8 cellular contexts compared by ENCODE assay signal in the genomic region with DNA sequence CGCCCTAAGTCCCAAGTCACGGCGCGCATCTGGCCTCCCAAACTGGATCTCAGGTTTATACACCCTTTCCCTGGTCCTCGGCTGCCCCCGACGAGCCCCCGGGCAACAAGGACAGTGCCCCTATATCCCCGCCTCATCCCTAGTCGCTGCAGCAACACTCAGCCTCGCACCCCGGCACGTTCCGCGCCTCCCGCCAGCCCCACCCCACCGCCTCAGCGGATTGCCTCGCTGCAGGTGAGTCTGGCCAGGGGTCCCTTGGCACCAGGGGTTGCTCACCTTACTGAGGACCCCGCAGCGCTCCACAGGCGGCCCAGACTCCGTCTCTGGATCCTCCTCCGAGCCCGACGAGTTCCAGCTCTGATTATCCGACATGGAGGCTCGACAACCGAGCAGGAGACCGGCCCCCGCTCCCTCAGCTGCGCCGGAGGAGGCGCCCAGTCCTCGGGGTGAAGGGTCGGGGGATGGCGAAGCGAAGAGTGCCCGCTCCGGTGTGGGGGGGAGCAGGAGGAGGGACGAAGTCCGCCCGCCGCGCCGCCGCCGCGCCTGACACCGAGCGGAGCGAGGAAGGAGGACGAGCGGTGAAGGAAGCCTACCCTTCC. TPM values are rescaled to one million over a fixed set of nuclear protein-coding genes. Genes with fewer than 3 reads are reported as not detected.
DNase-seq lines count a peak whose midpoint lies in the region; ATAC-seq and TF ChIP-seq lines count a peak whose summit lies in the region.

No MANE protein-coding gene starts in this region.

- H3K27ac Mint-ChIP-seq in T-helper 2 cell treated with Interferon-gamma antibody and Interleukin-4, amounts not matched to agents 5 μg/mL and 100 μg/mL, for 36 hours = peak overlapping the region; percentile 93

- POLR2A ChIA-PET in AG04450 (lab: Yijun Ruan, JAX) = interaction anchor here (0.6 to 2.0 kb wide), 3 partner anchors 37 to 93 kb away, joined by 3 to 12 read pairs (median 3); no protein-coding TSS in a partner anchor

- H3K27me3 ChIP-seq in AG04450 (ENCODE audit: control insufficient read depth, insufficient read depth, low read length) = no peaks in the 10 kb centered on the region

- H3K27me3 Mint-ChIP-seq in T-helper 2 cell treated with Interferon-gamma antibody and Interleukin-4, amounts not matched to agents 5 μg/mL and 100 μg/mL, for 36 hours (ENCODE audit: low read depth) = no peaks in the 10 kb centered on the region

- H3K4me3 Mint-ChIP-seq in T-helper 2 cell treated with Interferon-gamma antibody and Interleukin-4, amounts not matched to agents 5 μg/mL and 100 μg/mL, for 36 hours = peak overlapping the region; percentile 98

- H3K9me3 ChIP-seq in AG04450 (ENCODE audit: control insufficient read depth, insufficient read depth, low read length) = peaks cover 2% of the 10 kb centered on the region; the same call in 1 of the 2 replicates

- H3K4me3 ChIP-seq in AG04450 (ENCODE audit: low read depth, low read length) = peak overlapping the region; percentile 80

- no peaks in the 10 kb centered on the region for H3K9me3 Mint-ChIP-seq in T-helper 2 cell treated with Interferon-gamma antibody and Interleukin-4, amounts not matched to agents 5 μg/mL and 100 μg/mL, for 36 hours

- H3K36me3 Mint-ChIP-seq in T-helper 2 cell treated with Interferon-gamma antibody and Interleukin-4, amounts not matched to agents 5 μg/mL and 100 μg/mL, for 36 hours (ENCODE audit: low read depth) = peaks cover 17% of the 10 kb centered on the region

- DNase-seq in AG04450 (ENCODE audit: low read depth, low spot score) (no peak), caudate nucleus (lab: John Stamatoyannopoulos, UW) (peak in 48 of 61 donors; percentile 12 to 82 (median 55)), kidney glomerular epithelial cell (lab: John Stamatoyannopoulos, UW) (peak; percentile 44), foreskin melanocyte (no peak)
- no peak for DNase-seq in T-helper 2 cell treated with Interferon-gamma antibody and Interleukin-4, amounts not matched to agents 5 μg/mL and 100 μg/mL, for 36 hours (ENCODE audit: low spot score)
- peak; percentile 8 to 19 (median 12) for DNase-seq in stimulated activated CD4-positive, alpha-beta T cell treated with anti-CD3 and anti-CD28 coated beads, Interleukin-1b, Interleukin-23, amount 100 ng/mL, for 24 hours (ENCODE audit: low read depth in 4 of 4, low spot score in 1 of 4)

- ATAC-seq in GM19324 (IDR thresholded peaks at IDR 0.05; ENCODE audit: low FRiP score, unreplicated experiment) = peak; percentile 43
- peak; percentile 35 for ATAC-seq in HG03354 (IDR thresholded peaks at IDR 0.05; ENCODE audit: poor library complexity, severe bottlenecking, unreplicated experiment)

- CTCF ChIA-PET in AG04450 (lab: Charles Lee) = interaction anchor here (0.5 to 2.3 kb wide), 2 partner anchors 170 to 668 kb away, joined by 3 to 9 read pairs; no protein-coding TSS in a partner anchor

- no peak for TF ChIP-seq CTCF in AG04450 (IDR thresholded peaks at IDR 0.05; ENCODE audit: low read depth, low read length)

- H3K27ac ChIP-seq in AG04450 (ENCODE audit: low read depth, low read length) = peak overlapping the region; percentile 76
- H3K27ac ChIP-seq in caudate nucleus (ENCODE audit: low read depth, low read length) = peak overlapping the region; percentile 92

- peaks cover 43% of the 10 kb centered on the region for H3K4me1 Mint-ChIP-seq in T-helper 2 cell treated with Interferon-gamma antibody and Interleukin-4, amounts not matched to agents 5 μg/mL and 100 μg/mL, for 36 hours (ENCODE audit: low read depth)

RNA-seq across cellular contexts. Expression of a gene that starts 0.5 kb away (rescaled TPM):
- polyA plus RNA-seq in AG04450 (2011; rRNA removed) = 17.1 and 18.1 TPM in 2 replicates
- polyA minus RNA-seq in AG04450 (2011; rRNA and poly(A)+ RNA removed) = 28.9 and 32.3 TPM in 2 replicates

RNA-seq across cellular contexts. Expression of a gene that starts 0.8 kb away (rescaled TPM):
- polyA plus RNA-seq in AG04450 (2011; rRNA removed) = 20.8 and 30.9 TPM in 2 replicates
- polyA minus RNA-seq in AG04450 (2011; rRNA and poly(A)+ RNA removed) = 15.6 and 41.2 TPM in 2 replicates

Comparison
In these comparisons a context has a peak if more than half of its experiments do, and no peak if none do; other contexts are left out.
1. DNase-seq: peak in caudate nucleus (48 of 61), kidney glomerular epithelial cell (single experiment) and stimulated activated CD4-positive, alpha-beta T cell treated with anti-CD3 and anti-CD28 coated beads, Interleukin-1b, Interleukin-23, amount 100 ng/mL, for 24 hours (4 of 4); none in AG04450 (single experiment), T-helper 2 cell treated with Interferon-gamma antibody and Interleukin-4, amounts not matched to agents 5 μg/mL and 100 μg/mL, for 36 hours (single experiment) and foreskin melanocyte (single experiment).